ENCODE assay signal across 24 cellular contexts in the genomic region with DNA sequence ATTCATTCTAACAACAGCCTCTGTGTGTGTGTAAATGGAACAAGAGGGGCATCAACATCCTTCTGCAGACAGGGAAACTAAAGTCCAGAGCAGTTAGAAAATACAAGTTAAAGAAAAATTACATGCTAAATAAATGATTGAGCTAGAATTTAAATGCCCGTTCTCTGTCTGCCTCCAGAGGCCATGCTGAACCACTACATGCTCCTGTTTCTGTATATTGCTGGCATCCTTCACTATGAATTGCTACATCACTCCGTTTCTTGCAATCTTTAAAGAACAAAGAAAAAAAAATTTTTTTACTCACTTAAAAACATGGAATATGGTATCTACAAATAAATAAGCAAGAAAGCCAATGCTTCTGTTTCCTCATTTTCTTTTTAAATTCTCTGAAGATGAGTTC. TPM values are rescaled to one million over a fixed set of nuclear protein-coding genes. Genes with fewer than 3 reads are reported as not detected.
DNase-seq lines count a peak whose midpoint lies in the region; ATAC-seq and TF ChIP-seq lines count a peak whose summit lies in the region.
"Had no signal": no experiment of that assay in that cellular context is flagged by ENCODE, and none has a peak within 500 bp of the region (broad histone marks: within the 10 kb centered on the region; RNA-seq: fewer than 3 reads in every experiment).

No MANE protein-coding gene starts in this region.

- no peak overlapping the region for H2BK120ac ChIP-seq in IMR-90 (ENCODE audit: low read depth, low read length)

- H2BK20ac ChIP-seq in IMR-90 (ENCODE audit: low read depth, low read length), result no peak overlapping the region

- no peak overlapping the region for H3K18ac ChIP-seq in IMR-90 (ENCODE audit: low read depth, low read length)

- no peaks in the 10 kb centered on the region; the same call in 1 of the 2 replicates for H3K9me1 ChIP-seq in IMR-90 (ENCODE audit: insufficient read depth, low read length)

- no peak overlapping the region for H3K23ac ChIP-seq in IMR-90 (ENCODE audit: low read depth, low read length)

- H2BK15ac ChIP-seq in IMR-90 (ENCODE audit: low read depth, low read length), result no peak overlapping the region

- POLR2A ChIA-PET in IMR-90 (lab: Charles Lee; ENCODE audit: unreplicated experiment), result no interaction called here

- H3K4me1 Mint-ChIP-seq in neural crest cell (peaks cover 11% of the 10 kb centered on the region), neural progenitor cell (peaks cover 16% of the 10 kb centered on the region)
- H3K4me1 Mint-ChIP-seq: activated T-helper 17 cell treated with anti-CD3 and anti-CD28 coated beads, Interleukin-2, amount 50 U/mL, for 72 hours had no signal

- H3K79me1 ChIP-seq in IMR-90 (ENCODE audit: low read depth in 1 of 2, low read length in 2 of 2), result no peaks in the 10 kb centered on the region

- H3K27ac Mint-ChIP-seq in neural crest cell (ENCODE audit: unreplicated experiment) (no peak overlapping the region), neural progenitor cell (no peak overlapping the region)
- H3K27ac Mint-ChIP-seq: activated B cell treated with CpG ODN at 0.5 μM for 24 hours; activated T-helper 17 cell treated with anti-CD3 and anti-CD28 coated beads, Interleukin-2, amount 50 U/mL, for 72 hours; progenitor cell of endocrine pancreas had no signal

- H2AFZ ChIP-seq in IMR-90 (replicated peaks; ENCODE audit: low read length, poor library complexity) (no peak overlapping the region), neural progenitor cell (replicated peaks) (no peak overlapping the region)

- peak; percentile 54; the same call in 1 of the 2 replicates for ATAC-seq in IMR-90 (ENCODE audit: low read depth)

- peak; percentile 16; the same call in 1 of the 2 replicates for TF ChIP-seq RAD21 in IMR-90 (IDR thresholded peaks at IDR 0.05; ENCODE audit: low read length)

- CTCF ChIA-PET in IMR-90 (lab: Yijun Ruan, JAX), result no interaction called here

- H2BK5ac ChIP-seq in IMR-90 (ENCODE audit: low read depth, low read length, poor library complexity, severe bottlenecking), result no peak overlapping the region

- H3K4me3 Mint-ChIP-seq in neural crest cell (no peak overlapping the region), neural progenitor cell (no peak overlapping the region)
- H3K4me3 Mint-ChIP-seq: activated B cell treated with CpG ODN at 0.5 μM for 24 hours; activated T-helper 17 cell treated with anti-CD3 and anti-CD28 coated beads, Interleukin-2, amount 50 U/mL, for 72 hours; CD4-positive, CD25-positive, alpha-beta regulatory T cell; T-helper 1 cell treated with Interleukin-12 subunit alpha and Interleukin-12 subunit beta and Interleukin-4 antibody, amounts not matched to agents 30 μg/mL and 1 μg/mL, for 36 hours had no signal

- no peak for TF ChIP-seq POLR2A in IMR-90 (IDR thresholded peaks at IDR 0.05; ENCODE audit: low read depth, low read length)

- DNase-seq in NCI-H1092 treated with DMSO at 0.1 percent for 48 hours (lab: John Stamatoyannopoulos, UW), result peak; percentile 10
- no peak for DNase-seq in NCI-H1092 (lab: John Stamatoyannopoulos, UW)
- DNase-seq in IMR-90, result peak; percentile 17
- DNase-seq in brain microvascular endothelial cell, result no peak
- no peak for DNase-seq in neural crest cell (ENCODE audit: low read depth, low spot score)
- DNase-seq in neural progenitor cell (ENCODE audit: low spot score), result no peak
- no peak for DNase-seq in NCI-H226
- DNase-seq in NCI-H82 treated with DMSO at 0.1 percent for 48 hours (lab: John Stamatoyannopoulos, UW; ENCODE audit: unreplicated experiment), result no peak
- DNase-seq: activated B cell treated with CpG ODN at 0.5 μM for 24 hours; effector CD8-positive, alpha-beta T cell; foreskin fibroblast; kidney; mammary epithelial cell; naive B cell; NCI-H146; NK-92 treated with Interleukin-12 subunit alpha and Interleukin-12 subunit beta, amount 100 ng/mL, for 24 hours; Right ventricle myocardium superior had no signal

- H3K4me2 ChIP-seq in IMR-90 (ENCODE audit: low read depth, low read length) (no peak overlapping the region), neural progenitor cell (no peak overlapping the region)
- H3K4me2 ChIP-seq: smooth muscle cell had no signal

- H3K4ac ChIP-seq in IMR-90 (ENCODE audit: low read depth, low read length), result no peak overlapping the region

- intact Hi-C loops in IMR-90 (cut with micrococcal nuclease), result no loop called here

- dilution Hi-C loops in IMR-90 (cut with HindIII; ENCODE audit: low sequenced_read_pairs, unreplicated experiment), result no loop called here

- H3K4me3 ChIP-seq in IMR-90 (ENCODE audit: insufficient read depth, low read depth, low read length) (no peak overlapping the region), brain microvascular endothelial cell (ENCODE audit: low read depth, low read length) (no peak overlapping the region), neural progenitor cell (no peak overlapping the region)
- H3K4me3 ChIP-seq: smooth muscle cell, thoracic aorta had no signal

- peak; percentile 24; the same call in 1 of the 2 replicates for TF ChIP-seq CTCF in IMR-90 (conservative IDR thresholded peaks at IDR 0.05; ENCODE audit: low read depth, low read length)
- peak; percentile 27 for TF ChIP-seq CTCF in brain microvascular endothelial cell (IDR thresholded peaks at IDR 0.05; ENCODE audit: low read depth, low read length, missing control alignments)
- peak; percentile 14 for TF ChIP-seq CTCF in neural crest cell (conservative IDR thresholded peaks at IDR 0.05)
- no peak for TF ChIP-seq CTCF in neural progenitor cell (IDR thresholded peaks at IDR 0.05)

- in situ Hi-C loops in IMR-90 (cut with MboI; ENCODE audit: low sequenced_read_pairs), result no loop called here
- in situ Hi-C loops in brain microvascular endothelial cell (cut with HindIII; ENCODE audit: low pct_ligation_motif_present, low sequenced_read_pairs), result no loop called here

- BruUV-seq in IMR-90 (replicated peaks; lab: Mats Ljungman, UMichigan), result no TSS peak

- H3K36me3 Mint-ChIP-seq in neural crest cell (ENCODE audit: low read depth), result no peaks in the 10 kb centered on the region
- no peaks in the 10 kb centered on the region for H3K36me3 Mint-ChIP-seq in neural progenitor cell
- H3K36me3 Mint-ChIP-seq: CD4-positive, CD25-positive, alpha-beta regulatory T cell; naive B cell had no signal

- H3K27me3 Mint-ChIP-seq in neural crest cell (ENCODE audit: low read depth), result no peaks in the 10 kb centered on the region
- H3K27me3 Mint-ChIP-seq in neural progenitor cell (ENCODE audit: insufficient read depth, low read depth), result peaks cover 2% of the 10 kb centered on the region
- H3K27me3 Mint-ChIP-seq: activated T-helper 17 cell treated with anti-CD3 and anti-CD28 coated beads, Interleukin-2, amount 50 U/mL, for 72 hours had no signal

- H2AK5ac ChIP-seq in IMR-90 (ENCODE audit: low read depth, low read length), result no peak overlapping the region

- H4K5ac ChIP-seq in IMR-90 (ENCODE audit: low read depth, low read length), result no peak overlapping the region

- H3K4me1 ChIP-seq in IMR-90 (ENCODE audit: control insufficient read depth, insufficient read depth, low read length) (no peaks in the 10 kb centered on the region), neural progenitor cell (peaks cover 11% of the 10 kb centered on the region)

- H3K79me2 ChIP-seq in neural progenitor cell (ENCODE audit: low read depth), result no peaks in the 10 kb centered on the region

- H3F3A ChIP-seq in neural progenitor cell (ENCODE audit: low read depth), result no peaks in the 10 kb centered on the region

- H3K27me3 ChIP-seq in IMR-90 (ENCODE audit: control insufficient read depth, insufficient read depth, low read length) (no peaks in the 10 kb centered on the region; the same call in none of the 2 replicates), brain microvascular endothelial cell (replicated peaks) (no peaks in the 10 kb centered on the region), neural progenitor cell (no peaks in the 10 kb centered on the region)

- H3K14ac ChIP-seq in IMR-90 (replicated peaks; ENCODE audit: low read depth, low read length), result no peak overlapping the region

- H3K9ac ChIP-seq in IMR-90 (ENCODE audit: low read depth, low read length) (no peak overlapping the region), neural progenitor cell (no peak overlapping the region)

- H4K20me1 ChIP-seq in IMR-90 (ENCODE audit: insufficient read depth, low read length), result no peaks in the 10 kb centered on the region
- no peaks in the 10 kb centered on the region for H4K20me1 ChIP-seq in neural progenitor cell (ENCODE audit: low read depth)

- H3K9me3 Mint-ChIP-seq in neural crest cell (no peaks in the 10 kb centered on the region), neural progenitor cell (no peaks in the 10 kb centered on the region)
- H3K9me3 Mint-ChIP-seq: activated B cell treated with CpG ODN at 0.5 μM for 24 hours; activated T-helper 17 cell treated with anti-CD3 and anti-CD28 coated beads, Interleukin-2, amount 50 U/mL, for 72 hours; CD4-positive, CD25-positive, alpha-beta regulatory T cell; naive B cell; T-helper 1 cell treated with Interleukin-12 subunit alpha and Interleukin-12 subunit beta and Interleukin-4 antibody, amounts not matched to agents 30 μg/mL and 1 μg/mL, for 36 hours had no signal

- H2AK9ac ChIP-seq in IMR-90 (replicated peaks; ENCODE audit: low read depth, low read length, poor library complexity), result no peak overlapping the region

- H4K8ac ChIP-seq in IMR-90 (ENCODE audit: low read depth in 2 of 2, low read length in 2 of 2), result no peak overlapping the region

- H4K91ac ChIP-seq in IMR-90 (ENCODE audit: insufficient read depth, low read depth, low read length), result no peak overlapping the region

- no peak overlapping the region for H3K56ac ChIP-seq in IMR-90 (ENCODE audit: extremely low read depth, insufficient read depth, low read length)

- no CpG with 5 or more reads among the region's 2 CpGs for whole genome bisulfite sequencing in IMR-90 (ENCODE audit: extremely low coverage in 2 of 2, insufficient read length in 1 of 2), 2 experiments

- H3K36me3 ChIP-seq in IMR-90 (ENCODE audit: control insufficient read depth, insufficient read depth, low read length), result no peaks in the 10 kb centered on the region
- H3K36me3 ChIP-seq in brain microvascular endothelial cell (replicated peaks), result no peaks in the 10 kb centered on the region
- no peaks in the 10 kb centered on the region for H3K36me3 ChIP-seq in neural progenitor cell
- H3K36me3 ChIP-seq: thoracic aorta had no signal

- H3K27ac ChIP-seq in IMR-90 (ENCODE audit: insufficient read depth, low read length) (no peak overlapping the region), brain microvascular endothelial cell (no peak overlapping the region), neural progenitor cell (no peak overlapping the region)
- H3K27ac ChIP-seq: thoracic aorta had no signal

- no peaks in the 10 kb centered on the region; the same call in 1 of the 2 replicates for H3K9me3 ChIP-seq in IMR-90 (ENCODE audit: control insufficient read depth, insufficient read depth, low read length)
- no peaks in the 10 kb centered on the region for H3K9me3 ChIP-seq in neural progenitor cell (ENCODE audit: low read depth)
- H3K9me3 ChIP-seq: thoracic aorta had no signal

RNA-seq across cellular contexts. Expression of gene DCT, which starts 47.9 kb away (rescaled TPM):
- total RNA-seq in IMR-90 (2012; rRNA removed), result not detected in 2 replicates
- polyA plus RNA-seq in IMR-90 (2012; rRNA removed), result not detected in 2 replicates
- polyA plus RNA-seq in IMR-90 (2012; cell fraction: cytosol; rRNA removed), result not detected in 2 replicates
- 0.08 TPM in 1 of 2 replicates, not detected in the other for polyA plus RNA-seq in IMR-90 (2012; cell fraction: nucleus; rRNA removed; ENCODE audit: low replicate concordance)
- 0.12 and 0.43 TPM in 2 replicates for total RNA-seq in neural crest cell
- total RNA-seq in neural progenitor cell (ENCODE audit: low replicate concordance), result 0.09 TPM in 1 of 2 replicates, not detected in the other
- total RNA-seq: A172, mammary epithelial cell, progenitor cell of endocrine pancreas had no signal
- polyA plus RNA-seq: mammary epithelial cell had no signal

Comparison
In these comparisons a context has a peak if more than half of its experiments do, and no peak if none do; other contexts are left out.
1. DNase-seq: peak in NCI-H1092 treated with DMSO at 0.1 percent for 48 hours (single experiment) and IMR-90 (single experiment); none in NCI-H1092 (single experiment), brain microvascular endothelial cell (single experiment), neural crest cell (single experiment), neural progenitor cell (single experiment), NCI-H226 (single experiment) and NCI-H82 treated with DMSO at 0.1 percent for 48 hours (single experiment).